In the genomic region with DNA sequence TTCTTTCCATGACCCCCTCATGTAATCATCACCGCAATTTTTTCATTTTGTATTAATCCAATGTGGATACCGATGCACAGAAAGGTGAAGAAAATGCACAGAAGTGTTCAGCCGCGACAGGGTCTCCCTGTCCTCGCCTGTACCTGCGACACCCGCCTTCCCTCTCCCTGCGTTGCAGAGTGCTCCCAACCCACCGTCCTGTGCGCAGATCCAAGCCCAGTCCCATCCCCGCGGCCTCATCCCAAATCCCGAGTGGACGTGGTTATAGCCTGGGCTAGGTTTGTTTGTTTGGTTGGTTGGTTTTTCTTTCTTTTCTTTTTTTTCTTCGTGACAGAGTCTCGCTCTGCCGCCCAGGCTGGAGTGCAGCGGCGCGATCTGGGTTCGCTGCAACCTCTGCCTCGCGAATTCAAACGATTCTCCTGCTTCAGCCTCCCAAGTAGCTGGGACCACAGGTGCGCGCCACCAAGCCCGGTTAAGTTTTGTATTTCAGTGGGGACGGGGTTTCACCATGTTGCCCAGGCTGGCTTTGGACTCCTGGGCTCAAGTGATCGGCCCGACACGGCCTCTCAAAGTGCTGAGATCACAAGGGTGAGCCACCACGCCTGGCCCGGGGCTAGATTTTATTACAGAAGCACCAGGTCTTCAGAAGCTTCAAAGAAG, we compare ENCODE assay signal across 9 cellular contexts. TPM values are rescaled to one million over a fixed set of nuclear protein-coding genes. Genes with fewer than 3 reads are reported as not detected.
DNase-seq lines count a peak whose midpoint lies in the region; ATAC-seq and TF ChIP-seq lines count a peak whose summit lies in the region.
"Had no signal": no experiment of that assay in that cellular context is flagged by ENCODE, and none has a peak within 500 bp of the region (broad histone marks: within the 10 kb centered on the region; RNA-seq: fewer than 3 reads in every experiment).

No MANE protein-coding gene starts in this region.

- peak overlapping the region; percentile 84 for H3K4me3 Mint-ChIP-seq in CD8-positive, alpha-beta T cell

- peaks cover 34% of the 10 kb centered on the region for H3K4me1 Mint-ChIP-seq in CD8-positive, alpha-beta T cell (ENCODE audit: low read depth)

- no peak for TF ChIP-seq CTCF in CD8-positive, alpha-beta T cell (IDR thresholded peaks at IDR 0.05)
- TF ChIP-seq CTCF in fibroblast of mammary gland (conservative IDR thresholded peaks at IDR 0.05; ENCODE audit: control insufficient read depth, insufficient read depth, low read depth, low read length) = no peak
- no peak for TF ChIP-seq CTCF in parathyroid adenoma (IDR thresholded peaks at IDR 0.05)

- H3K36me3 ChIP-seq in CD8-positive, alpha-beta T cell (ENCODE audit: insufficient read depth, low read length) = no peaks in the 10 kb centered on the region
- H3K36me3 ChIP-seq in SK-N-MC (ENCODE audit: insufficient read depth, low read length) (no peaks in the 10 kb centered on the region), parathyroid adenoma (ENCODE audit: control insufficient read depth, insufficient read depth, low read length) (no peaks in the 10 kb centered on the region)

- H3K36me3 Mint-ChIP-seq in CD8-positive, alpha-beta T cell = no peaks in the 10 kb centered on the region

- H3K27ac Mint-ChIP-seq in CD8-positive, alpha-beta T cell = no peak overlapping the region
- H3K27ac Mint-ChIP-seq: activated naive CD4-positive, alpha-beta T cell treated with anti-CD3 and anti-CD28 coated beads, Interleukin-2, amount 50 U/mL, for 72 hours had no signal

- CTCF ChIA-PET in CD8-positive, alpha-beta T cell (lab: Charles Lee) = interaction anchor here (0.8 to 1.2 kb wide), 4 partner anchors 29 to 200 kb away, joined by 3 to 4 read pairs (median 4); no protein-coding TSS in a partner anchor

- no peaks in the 10 kb centered on the region for H3K79me2 ChIP-seq in parathyroid adenoma

- H3K9ac ChIP-seq in SK-N-MC (ENCODE audit: insufficient read length) = no peak overlapping the region
- H3K9ac ChIP-seq in parathyroid adenoma = no peak overlapping the region

- POLR2A ChIA-PET in CD8-positive, alpha-beta T cell (lab: Charles Lee) = no interaction called here

- H3K27me3 Mint-ChIP-seq in CD8-positive, alpha-beta T cell (ENCODE audit: low read depth) = peaks cover 80% of the 10 kb centered on the region

- H3K4me2 ChIP-seq in parathyroid adenoma (ENCODE audit: low read length) = peak overlapping the region; percentile 93

- ATAC-seq in CD8-positive, alpha-beta T cell = peak; percentile 26
- ATAC-seq in HG02885 (IDR thresholded peaks at IDR 0.05; ENCODE audit: poor library complexity, unreplicated experiment) (no peak), GM21423 (IDR thresholded peaks at IDR 0.05; ENCODE audit: unreplicated experiment) (no peak), HG02840 (IDR thresholded peaks at IDR 0.05; ENCODE audit: low FRiP score, unreplicated experiment) (no peak)

- H3K9me3 ChIP-seq in CD8-positive, alpha-beta T cell (ENCODE audit: low read length) = no peaks in the 10 kb centered on the region
- H3K9me3 ChIP-seq in SK-N-MC (ENCODE audit: low read depth, low read length) = no peaks in the 10 kb centered on the region
- H3K9me3 ChIP-seq in parathyroid adenoma (ENCODE audit: control insufficient read depth, low read length) = no peaks in the 10 kb centered on the region

- peaks cover 30% of the 10 kb centered on the region for H3K27me3 ChIP-seq in CD8-positive, alpha-beta T cell (ENCODE audit: insufficient read depth, low read length)
- no peaks in the 10 kb centered on the region for H3K27me3 ChIP-seq in parathyroid adenoma (ENCODE audit: control insufficient read depth, insufficient read depth, low read length)

- no peaks in the 10 kb centered on the region for H3K9me3 Mint-ChIP-seq in CD8-positive, alpha-beta T cell
- H3K9me3 Mint-ChIP-seq: activated naive CD4-positive, alpha-beta T cell treated with anti-CD3 and anti-CD28 coated beads, Interleukin-2, amount 50 U/mL, for 72 hours had no signal

- peaks cover 17% of the 10 kb centered on the region for H3K4me1 ChIP-seq in CD8-positive, alpha-beta T cell (ENCODE audit: insufficient read depth, low read length)
- peaks cover 4% of the 10 kb centered on the region for H3K4me1 ChIP-seq in parathyroid adenoma

- H3K27ac ChIP-seq in CD8-positive, alpha-beta T cell (ENCODE audit: low read depth, low read length) = no peak overlapping the region
- no peak overlapping the region for H3K27ac ChIP-seq in SK-N-MC
- no peak overlapping the region for H3K27ac ChIP-seq in parathyroid adenoma

- peak overlapping the region; percentile 91 for H2AFZ ChIP-seq in parathyroid adenoma

- peak overlapping the region; percentile 53 for H3K4me3 ChIP-seq in CD8-positive, alpha-beta T cell (ENCODE audit: low read depth, low read length)
- peak overlapping the region; percentile 72 for H3K4me3 ChIP-seq in SK-N-MC
- H3K4me3 ChIP-seq in fibroblast of mammary gland (ENCODE audit: control insufficient read depth, low read depth, low read length) = peak overlapping the region; percentile 62
- peak overlapping the region; percentile 46 for H3K4me3 ChIP-seq in parathyroid adenoma (ENCODE audit: low read depth, low read length)

- DNase-seq in CD8-positive, alpha-beta T cell = no peak
- no peak for DNase-seq in SK-N-MC (ENCODE audit: low read depth, low spot score)
- DNase-seq in fibroblast of mammary gland (ENCODE audit: low read depth) = no peak
- DNase-seq in SW 1271 (lab: John Stamatoyannopoulos, UW) = no peak

- intact Hi-C loops in CD8-positive, alpha-beta T cell (cut with DNase I, micrococcal nuclease) = loop anchor here (2.0 to 10.0 kb wide), 5 partner anchors 59 to 376 kb away; a partner anchor contains a TSS

RNA-seq across cellular contexts. Expression of a gene that starts 0.5 kb away (rescaled TPM):
- total RNA-seq in CD8-positive, alpha-beta T cell = not detected
- total RNA-seq: activated naive CD4-positive, alpha-beta T cell treated with anti-CD3 and anti-CD28 coated beads, Interleukin-2, amount 50 U/mL, for 72 hours had no signal

RNA-seq across cellular contexts. Expression of a gene that starts 18.4 kb away (rescaled TPM):
- total RNA-seq in CD8-positive, alpha-beta T cell = 1 to 10 TPM; 7.2 to 9.7 TPM

RNA-seq across cellular contexts. Expression of a gene that starts 25.5 kb away (rescaled TPM):
- not detected for total RNA-seq in CD8-positive, alpha-beta T cell

RNA-seq across cellular contexts. Expression of a gene that starts 40.3 kb away (rescaled TPM):
- under 1 TPM; 0.28 to 0.41 TPM for total RNA-seq in CD8-positive, alpha-beta T cell

RNA-seq across cellular contexts. Expression of a gene that starts 59.3 kb away (rescaled TPM):
- total RNA-seq in CD8-positive, alpha-beta T cell = under 1 TPM in 1 of 2 experiments, not detected in 1; 0.17 TPM
